In the genomic region with DNA sequence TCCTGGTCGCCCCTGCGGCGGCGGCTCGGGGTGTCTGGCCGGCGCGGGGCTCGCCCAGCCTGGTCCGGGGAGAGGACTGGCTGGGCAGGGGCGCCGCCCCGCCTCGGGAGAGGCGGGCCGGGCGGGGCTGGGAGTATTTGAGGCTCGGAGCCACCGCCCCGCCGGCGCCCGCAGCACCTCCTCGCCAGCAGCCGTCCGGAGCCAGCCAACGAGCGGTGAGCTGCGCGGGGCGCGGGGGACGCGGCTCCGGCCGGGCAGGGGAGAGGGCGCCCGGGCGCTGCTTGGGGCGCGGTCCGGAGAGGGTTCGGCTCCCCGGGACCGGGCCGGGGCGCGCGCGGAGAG, we compare ENCODE assay signal across 8 cellular contexts. TPM values are rescaled to one million over a fixed set of nuclear protein-coding genes. Genes with fewer than 3 reads are reported as not detected.
A peak's percentile ranks its signal among the peaks of the same experiment; 100 is the strongest.
DNase-seq lines count a peak whose midpoint lies in the region; ATAC-seq, FAIRE-seq and TF ChIP-seq lines count a peak whose summit lies in the region.

A gene (plus strand): TSS at position 167 of the 342 bp plus-strand sequence. CDS start 8,122 bp downstream, outside the sequence.

- H3K4me1 Mint-ChIP-seq in GM23338, result peaks cover 4% of the 10 kb centered on the region; the same call in 2 of the 3 replicates
- H3K4me1 Mint-ChIP-seq in activated CD8-positive, alpha-beta memory T cell treated with anti-CD3 and anti-CD28 coated beads, Interleukin-2, amount 10 ng/mL, durations not matched to agents 7 days and 5 days, result peaks cover 63% of the 10 kb centered on the region

- H4K20me1 ChIP-seq in GM23338 (replicated peaks; ENCODE audit: insufficient read depth) (peaks cover 4% of the 10 kb centered on the region; the same call in 1 of the 2 replicates), Karpas-422 (ENCODE audit: insufficient read depth, low read depth, low read length) (no peaks in the 10 kb centered on the region; the same call in 1 of the 2 replicates)

- H3K4me2 ChIP-seq in GM23338 (peak within 1 kb of the TSS; percentile 91), Karpas-422 (ENCODE audit: low read depth, low read length, poor library complexity, severe bottlenecking) (peak within 1 kb of the TSS; percentile 14)

- ATAC-seq in GM23338 (peak; percentile 83), esophagus mucosa (peak; percentile 78)
- peak; percentile 76 for ATAC-seq in activated CD8-positive, alpha-beta memory T cell treated with anti-CD3 and anti-CD28 coated beads, Interleukin-2, amount 10 ng/mL, durations not matched to agents 7 days and 5 days

- H3K27ac ChIP-seq in GM23338 (ENCODE audit: low read depth), result no peak within 1 kb of the TSS
- no peak within 1 kb of the TSS for H3K27ac ChIP-seq in Karpas-422 (ENCODE audit: low read length)
- H3K27ac ChIP-seq in muscle layer of duodenum (ENCODE audit: low read length), result peak within 1 kb of the TSS; percentile 92

- TF ChIP-seq POLR2A in GM12891 (IDR thresholded peaks at IDR 0.05; ENCODE audit: low read depth, low read length), result no peak

- H3K9me3 Mint-ChIP-seq in GM23338, result no peaks in the 10 kb centered on the region
- no peaks in the 10 kb centered on the region for H3K9me3 Mint-ChIP-seq in activated CD8-positive, alpha-beta memory T cell treated with anti-CD3 and anti-CD28 coated beads, Interleukin-2, amount 10 ng/mL, durations not matched to agents 7 days and 5 days (ENCODE audit: low read depth)

- H2AFZ ChIP-seq in GM23338, result peak within 1 kb of the TSS; percentile 95
- H2AFZ ChIP-seq in Karpas-422 (ENCODE audit: low read length), result no peak within 1 kb of the TSS

- DNase-seq in GM12891 (ENCODE audit: insufficient read length, low spot score), result peak; percentile 68
- peak; percentile 78 for DNase-seq in GM23338 (ENCODE audit: low spot score)
- no peak for DNase-seq in Karpas-422
- peak; percentile 61 for DNase-seq in activated CD8-positive, alpha-beta memory T cell treated with anti-CD3 and anti-CD28 coated beads, Interleukin-2, amount 10 ng/mL, durations not matched to agents 7 days and 5 days
- peak; percentile 68 for DNase-seq in ureter (ENCODE audit: low spot score)
- no peak for DNase-seq in globus pallidus (ENCODE audit: low spot score)

- H3K79me2 ChIP-seq in GM23338 (replicated peaks; ENCODE audit: insufficient read depth) (no peaks in the 10 kb centered on the region), Karpas-422 (ENCODE audit: low read length) (no peaks in the 10 kb centered on the region)

- H3K27me3 Mint-ChIP-seq in GM23338 (ENCODE audit: insufficient read depth, low read depth, poor library complexity), result peaks cover 30% of the 10 kb centered on the region
- H3K27me3 Mint-ChIP-seq in activated CD8-positive, alpha-beta memory T cell treated with anti-CD3 and anti-CD28 coated beads, Interleukin-2, amount 10 ng/mL, durations not matched to agents 7 days and 5 days, result peaks cover 5% of the 10 kb centered on the region

- H3K9me3 ChIP-seq in Karpas-422 (ENCODE audit: low read length) (no peaks in the 10 kb centered on the region), muscle layer of duodenum (ENCODE audit: control insufficient read depth in 1 of 2, low read length in 2 of 2) (no peaks in the 10 kb centered on the region)

- H3K4me1 ChIP-seq in GM23338 (ENCODE audit: insufficient read depth), result 0 out of 2 replicates have a peak, but pooled peaks cover 2% of the 10 kb centered on the region
- peaks cover 9% of the 10 kb centered on the region for H3K4me1 ChIP-seq in Karpas-422 (ENCODE audit: low read length)
- peaks cover 8 to 31% of the 10 kb centered on the region in 2 donors for H3K4me1 ChIP-seq in muscle layer of duodenum (ENCODE audit: control insufficient read depth in 1 of 2, insufficient read depth in 2 of 2, low read length in 2 of 2)

- TF ChIP-seq CTCF in GM23338 (conservative IDR thresholded peaks at IDR 0.05; ENCODE audit: low read depth in 2 of 2), result no peak

- H3K27me3 ChIP-seq in GM23338 (ENCODE audit: insufficient read depth) (peaks cover 54% of the 10 kb centered on the region), Karpas-422 (ENCODE audit: low read length) (no peaks in the 10 kb centered on the region), muscle layer of duodenum (ENCODE audit: low read depth, low read length) (no peaks in the 10 kb centered on the region)

- peak within 1 kb of the TSS; percentile 75 for H3K4me3 Mint-ChIP-seq in GM23338
- peak within 1 kb of the TSS; percentile 80 for H3K4me3 Mint-ChIP-seq in activated CD8-positive, alpha-beta memory T cell treated with anti-CD3 and anti-CD28 coated beads, Interleukin-2, amount 10 ng/mL, durations not matched to agents 7 days and 5 days

- CTCF ChIA-PET in activated CD8-positive, alpha-beta memory T cell treated with anti-CD3 and anti-CD28 coated beads, Interleukin-2, amount 10 ng/mL, durations not matched to agents 7 days and 5 days (lab: Charles Lee), result interaction anchor here (0.6 to 6.3 kb wide), 7 partner anchors 10 to 39 kb away, joined by 3 to 34 read pairs (median 4); no protein-coding TSS in a partner anchor

- H3K9me2 ChIP-seq in GM23338 (ENCODE audit: insufficient read depth), result no peaks in the 10 kb centered on the region
- no peaks in the 10 kb centered on the region for H3K9me2 ChIP-seq in Karpas-422 (replicated peaks; ENCODE audit: insufficient read depth, low read length)

- no peaks in the 10 kb centered on the region for H3K36me3 ChIP-seq in GM23338 (ENCODE audit: insufficient read depth)
- H3K36me3 ChIP-seq in Karpas-422 (ENCODE audit: insufficient read depth, low read length), result no peaks in the 10 kb centered on the region
- peaks cover 2 to 3% of the 10 kb centered on the region in 2 donors for H3K36me3 ChIP-seq in muscle layer of duodenum (ENCODE audit: control insufficient read depth in 1 of 2, insufficient read depth in 2 of 2, low read length in 2 of 2)

- H3K27ac Mint-ChIP-seq in GM23338, result no peak within 1 kb of the TSS
- peak within 1 kb of the TSS; percentile 75 for H3K27ac Mint-ChIP-seq in activated CD8-positive, alpha-beta memory T cell treated with anti-CD3 and anti-CD28 coated beads, Interleukin-2, amount 10 ng/mL, durations not matched to agents 7 days and 5 days

- H3K36me3 Mint-ChIP-seq in GM23338 (ENCODE audit: low read depth), result no peaks in the 10 kb centered on the region
- H3K36me3 Mint-ChIP-seq in activated CD8-positive, alpha-beta memory T cell treated with anti-CD3 and anti-CD28 coated beads, Interleukin-2, amount 10 ng/mL, durations not matched to agents 7 days and 5 days, result peaks cover 36% of the 10 kb centered on the region

- H3K4me3 ChIP-seq in GM23338, result peak within 1 kb of the TSS; percentile 74
- H3K4me3 ChIP-seq in Karpas-422 (ENCODE audit: low read length), result no peak within 1 kb of the TSS
- peak within 1 kb of the TSS; percentile 83 to 91 for H3K4me3 ChIP-seq in muscle layer of duodenum (ENCODE audit: low read depth in 1 of 2, low read length in 2 of 2)

- no peaks in the 10 kb centered on the region for H3F3A ChIP-seq in GM23338 (replicated peaks; ENCODE audit: low read depth)

- H3K9ac ChIP-seq in Karpas-422 (ENCODE audit: low read length), result no peak within 1 kb of the TSS

- FAIRE-seq in GM12891 (lab: Jason Lieb, UNC), result peak; percentile 16

TF ChIP-seq in GM12891, 5 proteins besides CTCF, POLR2A, EP300 and RAD21:
- no peak for TF ChIP-seq POLR2AphosphoS5 (IDR thresholded peaks at IDR 0.05; ENCODE audit: low read depth, low read length)
- TF ChIP-seq POU2F2 (IDR thresholded peaks at IDR 0.05; ENCODE audit: low read depth, low read length), result no peak
- no peak for TF ChIP-seq TAF1 (IDR thresholded peaks at IDR 0.05; ENCODE audit: low read depth, low read length)
- TF ChIP-seq SPI1 (IDR thresholded peaks at IDR 0.05; ENCODE audit: low read depth, low read length), result no peak
- no peak for TF ChIP-seq PAX5 (IDR thresholded peaks at IDR 0.05; ENCODE audit: insufficient read depth, low read length, severe bottlenecking)

TF ChIP-seq in GM23338, 12 proteins besides CTCF, POLR2A, EP300 and RAD21:
- no peak for TF ChIP-seq EZH2phosphoT487 (IDR thresholded peaks at IDR 0.05; ENCODE audit: unreplicated experiment)
- TF ChIP-seq EZH2 (IDR thresholded peaks at IDR 0.05; ENCODE audit: low read depth, unreplicated experiment), result no peak
TF ChIP-seq in GM23338: peak in this region for 0.

RNA-seq across cellular contexts. Expression of the gene that starts here (rescaled TPM):
- 20.1 TPM for polyA plus RNA-seq in GM12891 (2012; ENCODE audit: low read depth, missing spikeins)
- 7.2 and 7.3 TPM in 2 replicates for total RNA-seq in GM23338 (2014; rRNA removed; shearing (Covaris generic))
- polyA plus RNA-seq in GM23338 (2016; fragmentation: Nextera tagmentation; extraction: Ambion mirVana), result 10.9 and 14.7 TPM in 2 replicates
- not detected in 2 replicates for total RNA-seq in Karpas-422 (2014; rRNA removed; shearing (Covaris generic); ENCODE audit: low replicate concordance)
- 100 to 1,000 TPM in 1 of 2 experiments, 10 to 100 TPM in 1; 88.3 to 138 TPM for total RNA-seq in activated CD8-positive, alpha-beta memory T cell treated with anti-CD3 and anti-CD28 coated beads, Interleukin-2, amount 10 ng/mL, durations not matched to agents 7 days and 5 days
- total RNA-seq in esophagus mucosa (211 TPM), ureter (193 TPM)

Comparison
In these comparisons a context has a peak if more than half of its experiments do, and no peak if none do; other contexts are left out.
1. RNA of the gene that starts here (total RNA-seq): 211 TPM in esophagus mucosa (single experiment), 193 TPM in ureter (single experiment) and 88.3 to 138 TPM in activated CD8-positive, alpha-beta memory T cell treated with anti-CD3 and anti-CD28 coated beads, Interleukin-2, amount 10 ng/mL, durations not matched to agents 7 days and 5 days; 7.2 to 7.3 TPM in GM23338 and not detected in Karpas-422; every median in the first group is over 10 times any median in the second.
2. DNase-seq: peak in GM12891 (single experiment), GM23338 (single experiment), activated CD8-positive, alpha-beta memory T cell treated with anti-CD3 and anti-CD28 coated beads, Interleukin-2, amount 10 ng/mL, durations not matched to agents 7 days and 5 days (single experiment) and ureter (single experiment); none in Karpas-422 (single experiment) and globus pallidus (single experiment).
3. Peak in every context shown above with its lines, with median percentiles within 50 percentile points of each other: ATAC-seq.